1 cellular context compared by ENCODE assay signal in genomic region chr6:29647927-29648642, GRCh38.
TF ChIP-seq lines count a peak whose summit lies in the region.

No MANE protein-coding gene starts in this region.

TF ChIP-seq in GM12878, 131 proteins besides CTCF, POLR2A, EP300 and RAD21:
- TF ChIP-seq ZBED1 (IDR thresholded peaks at IDR 0.05; ENCODE audit: borderline replicate concordance), result no peak
- no peak for TF ChIP-seq LARP7 (IDR thresholded peaks at IDR 0.05)
- no peak for TF ChIP-seq BMI1 (IDR thresholded peaks at IDR 0.05; ENCODE audit: borderline replicate concordance)
- TF ChIP-seq POLR2AphosphoS5 (IDR thresholded peaks at IDR 0.05; ENCODE audit: low read length), result no peak
- TF ChIP-seq IKZF2 (IDR thresholded peaks at IDR 0.05), result peak; percentile 34 to 44; a peak in 2 of 4 replicates
- TF ChIP-seq ATF3 (IDR thresholded peaks at IDR 0.05; ENCODE audit: borderline replicate concordance, extremely low read depth, low read depth, low read length), result no peak
- no peak for TF ChIP-seq BACH1 (IDR thresholded peaks at IDR 0.05; ENCODE audit: borderline replicate concordance)
- TF ChIP-seq MLLT1 (IDR thresholded peaks at IDR 0.05), result peak; percentile 58; the same call in 1 of the 2 replicates
- peak; percentile 55 for TF ChIP-seq IKZF1 (conservative IDR thresholded peaks at IDR 0.05)
- peak; percentile 40; the same call in 1 of the 2 replicates for TF ChIP-seq SMC3 (IDR thresholded peaks at IDR 0.05; ENCODE audit: borderline replicate concordance, low read length)
